Comparison of ENCODE assay signal across 21 cellular contexts in genomic region chr10:70599791-70600190, GRCh38. TPM values are rescaled to one million over a fixed set of nuclear protein-coding genes. Genes with fewer than 3 reads are reported as not detected.
DNase-seq lines count a peak whose midpoint lies in the region; ATAC-seq and TF ChIP-seq lines count a peak whose summit lies in the region.
"Had no signal": no experiment of that assay in that cellular context is flagged by ENCODE, and none has a peak within 500 bp of the region (broad histone marks: within the 10 kb centered on the region; RNA-seq: fewer than 3 reads in every experiment).

No MANE protein-coding gene starts in this region.

- H3K9me3 ChIP-seq in mononuclear cell (ENCODE audit: low read depth, low read length) (no peaks in the 10 kb centered on the region), ascending aorta (no peaks in the 10 kb centered on the region)
- H3K9me3 ChIP-seq: mucosa of descending colon had no signal

- no peaks in the 10 kb centered on the region for H3K27me3 ChIP-seq in mononuclear cell (ENCODE audit: insufficient read depth, low read length)
- H3K27me3 ChIP-seq in ascending aorta, result no peaks in the 10 kb centered on the region

- H3K4me1 Mint-ChIP-seq in activated naive CD8-positive, alpha-beta T cell (ENCODE audit: low read depth), result peaks cover 71% of the 10 kb centered on the region

- peak overlapping the region; percentile 20 to 40 for H3K27ac Mint-ChIP-seq in activated naive CD4-positive, alpha-beta T cell treated with anti-CD3 and anti-CD28 coated beads, Interleukin-2, amount 50 U/mL, for 72 hours
- peak overlapping the region; percentile 46 for H3K27ac Mint-ChIP-seq in activated naive CD8-positive, alpha-beta T cell
- H3K27ac Mint-ChIP-seq: dendritic cell treated with granulocyte-macrophage colony-stimulating factor and Interleukin-4, amounts not matched to agents 40 ng/mL and 50 ng/mL, for 4 days had no signal

- no peak overlapping the region for H3K27ac ChIP-seq in ascending aorta

- no peaks in the 10 kb centered on the region for H3K9me3 Mint-ChIP-seq in activated naive CD4-positive, alpha-beta T cell treated with anti-CD3 and anti-CD28 coated beads, Interleukin-2, amount 50 U/mL, for 72 hours
- no peaks in the 10 kb centered on the region for H3K9me3 Mint-ChIP-seq in activated naive CD8-positive, alpha-beta T cell (ENCODE audit: low read depth)
- H3K9me3 Mint-ChIP-seq: dendritic cell treated with granulocyte-macrophage colony-stimulating factor and Interleukin-4, amounts not matched to agents 40 ng/mL and 50 ng/mL, for 4 days had no signal

- H3K4me3 ChIP-seq in mononuclear cell (ENCODE audit: low read length), result peak overlapping the region; percentile 57
- no peak overlapping the region for H3K4me3 ChIP-seq in ascending aorta
- H3K4me3 ChIP-seq: GM12878, mucosa of descending colon had no signal

- no peak for ATAC-seq in activated naive CD4-positive, alpha-beta T cell treated with anti-CD3 and anti-CD28 coated beads, Interleukin-2, amount 50 U/mL, for 72 hours
- ATAC-seq in GM21529 (IDR thresholded peaks at IDR 0.05; ENCODE audit: unreplicated experiment) (no peak), HG03045 (IDR thresholded peaks at IDR 0.05; ENCODE audit: unreplicated experiment) (no peak)
- ATAC-seq: GM12878, left lobe of liver, mucosa of descending colon had no signal

- H3K4me1 ChIP-seq in mononuclear cell (ENCODE audit: insufficient read depth, low read length) (peaks cover 37% of the 10 kb centered on the region), ascending aorta (no peaks in the 10 kb centered on the region)

- peaks cover 7 to 23% of the 10 kb centered on the region in 2 donors for H3K36me3 Mint-ChIP-seq in activated naive CD4-positive, alpha-beta T cell treated with anti-CD3 and anti-CD28 coated beads, Interleukin-2, amount 50 U/mL, for 72 hours
- H3K36me3 Mint-ChIP-seq in activated naive CD8-positive, alpha-beta T cell, result peaks cover 15% of the 10 kb centered on the region

- H3K27me3 Mint-ChIP-seq in activated naive CD8-positive, alpha-beta T cell, result no peaks in the 10 kb centered on the region

- H3K36me3 ChIP-seq in ascending aorta, result no peaks in the 10 kb centered on the region

- intact Hi-C loops in ascending aorta (cut with DNase I), result no loop called here

- DNase-seq in activated naive CD4-positive, alpha-beta T cell treated with anti-CD3 and anti-CD28 coated beads, Interleukin-2, amount 50 U/mL, for 72 hours (ENCODE audit: low spot score in 2 of 2), result no peak
- DNase-seq in activated naive CD4-positive, alpha-beta T cell treated with Interleukin-2 at 50 U/mL for 16 hours, result no peak
- DNase-seq in ascending aorta (ENCODE audit: low spot score in 2 of 2), result no peak
- DNase-seq: activated CD4-positive, alpha-beta T cell treated with anti-CD3 and anti-CD28 coated beads for 4 hours; DMS53; GF-D8; MM.1S; mucosa of descending colon; NCI-H1436; NCI-H526; stimulated activated CD4-positive, alpha-beta T cell treated with anti-CD3 and anti-CD28 coated beads, Interleukin-12 subunit alpha, Interleukin-12 subunit beta, amount 100 ng/mL, for 4 hours had no signal

- H3K4me3 Mint-ChIP-seq in activated naive CD8-positive, alpha-beta T cell, result peak overlapping the region; percentile 38
- H3K4me3 Mint-ChIP-seq: dendritic cell treated with granulocyte-macrophage colony-stimulating factor and Interleukin-4, amounts not matched to agents 40 ng/mL and 50 ng/mL, for 4 days had no signal

- TF ChIP-seq CTCF in ascending aorta (IDR thresholded peaks at IDR 0.05), result no peak

RNA-seq across cellular contexts. Expression of gene PRF1, which starts 2.8 kb away (rescaled TPM):
- total RNA-seq in activated naive CD4-positive, alpha-beta T cell treated with anti-CD3 and anti-CD28 coated beads, Interleukin-2, amount 50 U/mL, for 72 hours, result 10 to 100 TPM; 30.9 to 35.7 TPM
- 60.4 TPM for total RNA-seq in mononuclear cell
- 6.2 TPM for total RNA-seq in ascending aorta
- total RNA-seq: bronchial epithelial cell, H4, renal cortical epithelial cell had no signal
